ENCODE assay signal across 8 cellular contexts in the genomic region with DNA sequence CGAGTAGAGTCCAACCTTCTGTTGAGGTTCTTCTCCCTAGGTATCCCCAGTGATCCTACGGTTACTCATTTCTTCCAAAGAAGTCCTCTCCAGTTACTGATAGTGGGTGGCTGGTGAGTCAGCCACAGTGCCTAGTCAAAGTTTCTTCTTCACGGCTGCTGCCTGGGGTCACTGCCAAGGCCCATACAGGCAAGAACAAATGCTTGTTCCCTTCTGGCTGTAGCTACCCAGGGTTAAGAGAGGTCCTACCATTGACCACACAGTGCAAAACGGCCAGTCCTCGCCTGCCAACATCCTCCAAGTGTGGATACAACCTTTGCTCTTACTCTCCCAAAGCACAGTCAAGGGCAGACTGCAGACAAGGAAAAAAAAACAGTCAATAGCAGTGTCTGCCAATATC. TPM values are rescaled to one million over a fixed set of nuclear protein-coding genes. Genes with fewer than 3 reads are reported as not detected.
DNase-seq lines count a peak whose midpoint lies in the region; ATAC-seq and TF ChIP-seq lines count a peak whose summit lies in the region.

No MANE protein-coding gene starts in this region.

- H2BK20ac ChIP-seq in H9 (ENCODE audit: low read depth, low read length, poor library complexity, severe bottlenecking): no peak overlapping the region

- no peak overlapping the region for H3K14ac ChIP-seq in H9 (ENCODE audit: insufficient read depth, low read length)

- H3K4ac ChIP-seq in H9 (ENCODE audit: low read depth, low read length): no peak overlapping the region

- peaks cover 0 to 9% (median 2%) of the 10 kb centered on the region in 3 experiments; a peak in 2 of 7 replicates for H3K36me3 Mint-ChIP-seq in H9 (ENCODE audit: insufficient read depth in 1 of 3, low read depth in 3 of 3)

- H4K5ac ChIP-seq in H9 (ENCODE audit: insufficient read length, low read depth, low read length): no peak overlapping the region

- intact Hi-C loops in transverse colon (cut with DNase I; ENCODE audit: low total_unique reads): loop anchor here (5.0 kb wide), 1 partner anchor 65 kb away; no protein-coding TSS in a partner anchor

- TF ChIP-seq POLR2A in transverse colon (IDR thresholded peaks at IDR 0.05): no peak

- H3K23me2 ChIP-seq in H9 (ENCODE audit: insufficient read length, low read depth, low read length, poor library complexity, severe bottlenecking): peaks cover 10% of the 10 kb centered on the region

- H4K20me1 ChIP-seq in H9 (ENCODE audit: control insufficient read depth, insufficient read depth, insufficient read length): no peaks in the 10 kb centered on the region

- in situ Hi-C loops in transverse colon (cut with MboI; ENCODE audit: low pct_ligation_motif_present in 1 of 4, low pct_unique_long_range_greater_than_20kb in 1 of 4, low sequenced_read_pairs in 3 of 4): loop anchor here in 3 of 4 donors (10.0 kb wide), 2 partner anchors 68 to 418 kb away; no protein-coding TSS in a partner anchor

- no peak overlapping the region for H2AFZ ChIP-seq in H9 (ENCODE audit: low read length)

- no peak overlapping the region for H3K4me3 Mint-ChIP-seq in H9

- no peak overlapping the region for H2BK12ac ChIP-seq in H9 (ENCODE audit: insufficient read length, low read depth, low read length)

- no peak overlapping the region for H2BK120ac ChIP-seq in H9 (ENCODE audit: low read depth, low read length, poor library complexity, severe bottlenecking)

- H3K56ac ChIP-seq in H9 (ENCODE audit: insufficient read length, low read depth, low read length): no peak overlapping the region

- peaks cover 10% of the 10 kb centered on the region; the same call in 1 of the 2 replicates for H3K79me2 ChIP-seq in H9 (ENCODE audit: insufficient read depth, low read length)

- no peaks in the 10 kb centered on the region for H3K79me1 ChIP-seq in H9 (ENCODE audit: insufficient read depth, low read depth, low read length, poor library complexity, severe bottlenecking)

- no peaks in the 10 kb centered on the region for H3K27me3 ChIP-seq in transverse colon
- H3K27me3 ChIP-seq in H9 (ENCODE audit: insufficient read depth, low read length): no peaks in the 10 kb centered on the region

- no peak overlapping the region for H3K18ac ChIP-seq in H9 (ENCODE audit: insufficient read length, low read depth, low read length)

- H3K27ac Mint-ChIP-seq in H9: no peak overlapping the region; a peak in 1 of 7 replicates

- peaks cover 9 to 16% (median 12%) of the 10 kb centered on the region in 4 donors for H3K4me1 ChIP-seq in transverse colon
- H3K4me1 ChIP-seq in H9 (ENCODE audit: insufficient read depth, low read length): peaks cover 2% of the 10 kb centered on the region; the same call in 1 of the 2 replicates

- no peak overlapping the region for H3T11ph ChIP-seq in H9 (ENCODE audit: low read length)

- WGBS in transverse colon (ENCODE audit: low coverage in 1 of 2), 2 donors: 49% methylated on average over 5 of the region's 5 CpGs; no CpG with 5 or more reads in 1 of the 2 donors
- no CpG with 5 or more reads among the region's 5 CpGs for WGBS in H9 (ENCODE audit: extremely low coverage, insufficient read length, low lambda C conversion rate)

- peak; percentile 5 for DNase-seq in activated gamma-delta T cell treated with anti-CD3 and anti-CD28 coated beads, Interleukin-2, amount 50 U/mL, for 16 hours (ENCODE audit: low read depth)
- DNase-seq in activated gamma-delta T cell treated with Interleukin-2 at 50 U/mL for 16 hours (no peak), cardiac fibroblast (ENCODE audit: low read depth in 2 of 2) (peak; percentile 82 to 89), nucleus accumbens (lab: John Stamatoyannopoulos, UW) (peak in 30 of 56 donors; percentile 8 to 78 (median 44)), transverse colon (peak; percentile 19), H9 (no peak), D341Med (ENCODE audit: low spot score) (no peak)

- H3K9me3 Mint-ChIP-seq in H9: peaks cover 0 to 3% of the 10 kb centered on the region in 2 experiments; a peak in 2 of 5 replicates

- H2BK5ac ChIP-seq in H9 (ENCODE audit: insufficient read length, low read length): no peak overlapping the region

- H4K8ac ChIP-seq in H9 (replicated peaks; ENCODE audit: insufficient read length, low read depth, low read length): no peak overlapping the region

- H3K4me3 ChIP-seq in cardiac fibroblast (replicated peaks in 1 of 2; ENCODE audit: low read depth in 2 of 2, low read length in 2 of 2) (no peak overlapping the region), transverse colon (no peak overlapping the region)

- no peak for TF ChIP-seq CTCF in cardiac fibroblast (IDR thresholded peaks at IDR 0.05; ENCODE audit: low read depth, low read length)
- TF ChIP-seq CTCF in transverse colon (IDR thresholded peaks at IDR 0.05): no peak
- no peak for TF ChIP-seq CTCF in H9 (conservative IDR thresholded peaks at IDR 0.05)

- H3K4me1 Mint-ChIP-seq in H9: peaks cover 14% of the 10 kb centered on the region in 2 experiments

- H3K9ac ChIP-seq in H9 (ENCODE audit: extremely low read depth, insufficient read length, low read length): no peak overlapping the region

- H4K91ac ChIP-seq in H9 (ENCODE audit: insufficient read length, low read depth, low read length): no peak overlapping the region

- no peak overlapping the region for H3K4me2 ChIP-seq in H9 (ENCODE audit: insufficient read depth, insufficient read length, low read length)

- H3K9me3 ChIP-seq in transverse colon (no peaks in the 10 kb centered on the region), H9 (ENCODE audit: control insufficient read depth, low read depth, low read length) (no peaks in the 10 kb centered on the region)

- no peak overlapping the region for H2AK5ac ChIP-seq in H9 (ENCODE audit: insufficient read length, low read length)

- H3K36me3 ChIP-seq in transverse colon: no peaks in the 10 kb centered on the region

- no peak overlapping the region for H3K23ac ChIP-seq in H9 (ENCODE audit: insufficient read length, low read depth, low read length)

- no peak for TF ChIP-seq EP300 in transverse colon (IDR thresholded peaks at IDR 0.05; ENCODE audit: low read depth)

- no peaks in the 10 kb centered on the region; the same call in none of the 2 replicates for H3K27me3 Mint-ChIP-seq in H9 (ENCODE audit: low read depth)

- H2BK15ac ChIP-seq in H9 (ENCODE audit: low read depth, low read length): no peak overlapping the region

- no peak for ATAC-seq in HG03378 (IDR thresholded peaks at IDR 0.05; ENCODE audit: unreplicated experiment)

- H3K27ac ChIP-seq in transverse colon (peak overlapping the region in 2 of 4 donors; percentile 8 to 16), H9 (ENCODE audit: insufficient read length, low read depth, low read length) (no peak overlapping the region)

RNA-seq across cellular contexts. Expression of gene PTPN4, which starts 2.9 kb away (rescaled TPM):
- 10 to 100 TPM; 18.7 to 46.6 (median 25.8) TPM for total RNA-seq in transverse colon
- 80.5 and 89.8 TPM in 2 replicates for total RNA-seq in H9 (2021)

Comparison
In these comparisons a context has a peak if more than half of its experiments do, and no peak if none do; other contexts are left out.
1. DNase-seq: peak in activated gamma-delta T cell treated with anti-CD3 and anti-CD28 coated beads, Interleukin-2, amount 50 U/mL, for 16 hours (single experiment), cardiac fibroblast (2 of 2), nucleus accumbens (30 of 56) and transverse colon (single experiment); none in activated gamma-delta T cell treated with Interleukin-2 at 50 U/mL for 16 hours (single experiment), H9 (single experiment) and D341Med (single experiment).